Comparison of ENCODE assay signal across 8 cellular contexts in the genomic region with DNA sequence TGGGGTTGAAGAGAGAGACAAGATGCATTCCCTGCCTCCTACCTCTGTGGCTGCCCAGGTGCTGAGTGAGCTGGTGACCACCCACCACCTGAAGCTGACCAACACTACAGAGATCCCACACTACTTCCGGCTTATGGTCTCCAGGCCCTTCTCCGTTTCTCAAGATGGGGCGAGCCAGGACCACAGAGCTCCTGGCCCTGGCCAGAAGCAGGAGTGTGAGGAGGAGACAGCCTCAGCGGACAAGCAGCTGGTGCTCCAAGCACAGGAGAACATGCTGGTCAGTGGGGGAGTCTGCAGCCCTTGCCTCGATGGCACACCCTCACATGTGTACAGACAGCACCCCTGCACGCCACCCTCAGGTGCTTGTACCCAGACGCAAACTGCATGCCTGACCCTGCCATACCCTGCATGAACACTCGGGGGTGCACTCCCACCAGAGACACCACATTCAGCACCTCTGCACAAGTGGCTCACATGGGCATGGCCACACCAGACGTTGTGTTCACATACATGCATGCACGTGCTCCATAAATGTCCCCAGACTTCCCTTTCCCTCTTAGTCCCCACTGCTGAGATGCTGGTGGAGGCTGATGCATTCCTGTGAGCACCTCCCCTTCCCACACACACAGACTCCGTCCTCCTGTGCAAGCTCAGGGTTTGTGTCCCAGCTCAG. TPM values are rescaled to one million over a fixed set of nuclear protein-coding genes. Genes with fewer than 3 reads are reported as not detected.
A peak's percentile ranks its signal among the peaks of the same experiment; 100 is the strongest.
DNase-seq lines count a peak whose midpoint lies in the region; ATAC-seq and TF ChIP-seq lines count a peak whose summit lies in the region.

No MANE protein-coding gene starts in this region.

- intact Hi-C loops in activated T-helper 2 cell treated with anti-CD3 and anti-CD28 coated beads, Interferon-gamma antibody, Interleukin-2, Interleukin-4, amounts not matched to agents 10 μg/mL and 5 μg/mL and 100 μg/mL, durations not matched to agents 14 hours and 24 hours and 36 hours (cut with micrococcal nuclease), result loop anchor here (2.0 to 5.0 kb wide), 2 partner anchors 229 to 364 kb away; a partner anchor contains a TSS
- intact Hi-C loops in prostate gland (cut with DNase I), result loop anchor here (5.0 kb wide), 1 partner anchor 229 kb away; a partner anchor contains a TSS

- H3K4me3 ChIP-seq in prostate gland, result no peak overlapping the region

- H3K36me3 Mint-ChIP-seq in activated T-helper 2 cell treated with anti-CD3 and anti-CD28 coated beads, Interferon-gamma antibody, Interleukin-2, Interleukin-4, amounts not matched to agents 10 μg/mL and 5 μg/mL and 100 μg/mL, durations not matched to agents 14 hours and 24 hours and 36 hours (ENCODE audit: low read depth), result peaks cover 30% of the 10 kb centered on the region

- peaks cover 0 to 11% of the 10 kb centered on the region in 2 donors for H3K36me3 ChIP-seq in prostate gland

- no peak overlapping the region for H3K27ac Mint-ChIP-seq in activated T-helper 2 cell treated with anti-CD3 and anti-CD28 coated beads, Interferon-gamma antibody, Interleukin-2, Interleukin-4, amounts not matched to agents 10 μg/mL and 5 μg/mL and 100 μg/mL, durations not matched to agents 14 hours and 24 hours and 36 hours

- H3K9me3 Mint-ChIP-seq in activated T-helper 2 cell treated with anti-CD3 and anti-CD28 coated beads, Interferon-gamma antibody, Interleukin-2, Interleukin-4, amounts not matched to agents 10 μg/mL and 5 μg/mL and 100 μg/mL, durations not matched to agents 14 hours and 24 hours and 36 hours, result no peaks in the 10 kb centered on the region

- no peak overlapping the region for H3K27ac ChIP-seq in prostate gland

- peak; percentile 74 to 78 for DNase-seq in AML-193 (lab: John Stamatoyannopoulos, UW)
- peak; percentile 43 for DNase-seq in RKO (ENCODE audit: low spot score)
- peak; percentile 68 for DNase-seq in activated T-helper 2 cell treated with anti-CD3 and anti-CD28 coated beads, Interferon-gamma antibody, Interleukin-2, Interleukin-4, amounts not matched to agents 10 μg/mL and 5 μg/mL and 100 μg/mL, durations not matched to agents 14 hours and 24 hours and 36 hours (ENCODE audit: low spot score)
- DNase-seq in globus pallidus (ENCODE audit: low spot score), result peak; percentile 53
- DNase-seq in prostate gland (ENCODE audit: low spot score), result peak; percentile 60
- DNase-seq in NCI-H128 (lab: John Stamatoyannopoulos, UW; ENCODE audit: unreplicated experiment), result no peak

- WGBS in prostate gland, result 52% methylated on average over 11 of the region's 11 CpGs

- ATAC-seq in GM18861 (IDR thresholded peaks at IDR 0.05; ENCODE audit: unreplicated experiment), result peak; percentile 79
- ATAC-seq in HG03103 (IDR thresholded peaks at IDR 0.05; ENCODE audit: low read depth, unreplicated experiment), result peak; percentile 83

- no peaks in the 10 kb centered on the region for H3K27me3 Mint-ChIP-seq in activated T-helper 2 cell treated with anti-CD3 and anti-CD28 coated beads, Interferon-gamma antibody, Interleukin-2, Interleukin-4, amounts not matched to agents 10 μg/mL and 5 μg/mL and 100 μg/mL, durations not matched to agents 14 hours and 24 hours and 36 hours (ENCODE audit: low read depth)

- TF ChIP-seq CTCF in prostate gland (IDR thresholded peaks at IDR 0.05), result peak in 3 of 4 experiments; percentile 64 to 89 (median 64)

- no peak overlapping the region for H3K4me3 Mint-ChIP-seq in activated T-helper 2 cell treated with anti-CD3 and anti-CD28 coated beads, Interferon-gamma antibody, Interleukin-2, Interleukin-4, amounts not matched to agents 10 μg/mL and 5 μg/mL and 100 μg/mL, durations not matched to agents 14 hours and 24 hours and 36 hours (ENCODE audit: low read depth)

- no peaks in the 10 kb centered on the region for H3K9me3 ChIP-seq in prostate gland

- no peaks in the 10 kb centered on the region for H3K4me1 Mint-ChIP-seq in activated T-helper 2 cell treated with anti-CD3 and anti-CD28 coated beads, Interferon-gamma antibody, Interleukin-2, Interleukin-4, amounts not matched to agents 10 μg/mL and 5 μg/mL and 100 μg/mL, durations not matched to agents 14 hours and 24 hours and 36 hours (ENCODE audit: low read depth)

- TF ChIP-seq POLR2A in prostate gland (IDR thresholded peaks at IDR 0.05), result no peak

- H3K4me1 ChIP-seq in prostate gland (replicated peaks), result no peaks in the 10 kb centered on the region

- H3K27me3 ChIP-seq in prostate gland (replicated peaks; ENCODE audit: insufficient read depth), result no peaks in the 10 kb centered on the region

RNA-seq across cellular contexts. Expression of a gene that starts 19.0 kb away (rescaled TPM):
- 68.6 and 69.5 TPM in 2 replicates for total RNA-seq in activated T-helper 2 cell treated with anti-CD3 and anti-CD28 coated beads, Interferon-gamma antibody, Interleukin-2, Interleukin-4, amounts not matched to agents 10 μg/mL and 5 μg/mL and 100 μg/mL, durations not matched to agents 14 hours and 24 hours and 36 hours
- 100 to 1,000 TPM in 1 of 2 donors, 10 to 100 TPM in 1; 89.8 to 112 TPM for total RNA-seq in prostate gland

RNA-seq across cellular contexts. Expression of a gene that starts 20.6 kb away (rescaled TPM):
- total RNA-seq in activated T-helper 2 cell treated with anti-CD3 and anti-CD28 coated beads, Interferon-gamma antibody, Interleukin-2, Interleukin-4, amounts not matched to agents 10 μg/mL and 5 μg/mL and 100 μg/mL, durations not matched to agents 14 hours and 24 hours and 36 hours, result 36.5 and 46.5 TPM in 2 replicates
- total RNA-seq in prostate gland, result 10 to 100 TPM; 21.4 to 30.8 TPM

RNA-seq across cellular contexts. Expression of a gene that starts 47.5 kb away (rescaled TPM):
- total RNA-seq in activated T-helper 2 cell treated with anti-CD3 and anti-CD28 coated beads, Interferon-gamma antibody, Interleukin-2, Interleukin-4, amounts not matched to agents 10 μg/mL and 5 μg/mL and 100 μg/mL, durations not matched to agents 14 hours and 24 hours and 36 hours, result 62.2 and 65.8 TPM in 2 replicates
- total RNA-seq in prostate gland, result 10 to 100 TPM; 21.2 to 32.7 TPM
